4 cellular contexts compared by ENCODE assay signal in genomic region chr2:96064760-96065159, GRCh38. TPM values are rescaled to one million over a fixed set of nuclear protein-coding genes. Genes with fewer than 3 reads are reported as not detected.
"Had no signal": no experiment of that assay in that cellular context is flagged by ENCODE, and none has a peak within 500 bp of the region (broad histone marks: within the 10 kb centered on the region; RNA-seq: fewer than 3 reads in every experiment).

No MANE protein-coding gene starts in this region.

RNA-seq across cellular contexts. Expression of gene GPAT2, which starts 30.0 kb away (rescaled TPM):
- total RNA-seq: M059J, PC-3, SJSA1 had no signal
- polyA plus RNA-seq: SK-N-SH had no signal

RNA-seq across cellular contexts. Expression of gene ADRA2B, which starts 51.6 kb away (rescaled TPM):
- total RNA-seq: M059J, PC-3, SJSA1 had no signal
- polyA plus RNA-seq: SK-N-SH had no signal
